17 cellular contexts compared by ENCODE assay signal in genomic region chr12:52543985-52544888, GRCh38. TPM values are rescaled to one million over a fixed set of nuclear protein-coding genes. Genes with fewer than 3 reads are reported as not detected.
DNase-seq lines count a peak whose midpoint lies in the region; ATAC-seq and TF ChIP-seq lines count a peak whose summit lies in the region.
"Had no signal": no experiment of that assay in that cellular context is flagged by ENCODE, and none has a peak within 500 bp of the region (broad histone marks: within the 10 kb centered on the region; RNA-seq: fewer than 3 reads in every experiment).

No MANE protein-coding gene starts in this region.

- H2AFZ ChIP-seq in HCT116 (ENCODE audit: low read depth, low read length, poor library complexity, severe bottlenecking): no peak overlapping the region

- ATAC-seq in HCT116 (peak; percentile 70), WTC11 (peak; percentile 68), left ventricle myocardium superior (peak; percentile 38), GM19324 (IDR thresholded peaks at IDR 0.05; ENCODE audit: low FRiP score, unreplicated experiment) (no peak)
- ATAC-seq: mucosa of descending colon had no signal

- no peak overlapping the region for H3K27ac Mint-ChIP-seq in WTC11
- H3K27ac Mint-ChIP-seq: activated CD4-positive, alpha-beta memory T cell treated with anti-CD3 and anti-CD28 coated beads, Interleukin-2, amount 10 ng/mL, durations not matched to agents 7 days and 5 days; CD4-positive, CD25-positive, alpha-beta regulatory T cell; progenitor cell of endocrine pancreas had no signal

- WGBS in esophagus squamous epithelium, 2 donors: 33 to 62% methylated on average over 10 to 11 of the region's 17 CpGs

- no peak overlapping the region for H3K9ac ChIP-seq in HCT116 (ENCODE audit: low read length)

- TF ChIP-seq CTCF in HCT116 (IDR thresholded peaks at IDR 0.05 in 2 of 3, conservative IDR thresholded peaks at IDR 0.05 in 1 of 3; ENCODE audit: borderline replicate concordance in 1 of 3, insufficient read depth in 1 of 3, low read depth in 2 of 3, low read length in 2 of 3): peak in 1 of 3 experiments; percentile 10; a peak in 1 of 6 replicates
- TF ChIP-seq CTCF in WTC11 (IDR thresholded peaks at IDR 0.05): no peak
- TF ChIP-seq CTCF in esophagus squamous epithelium (IDR thresholded peaks at IDR 0.05): peak in 1 of 6 experiments; percentile 39

- H3K4me2 ChIP-seq in HCT116 (ENCODE audit: low read length): no peak overlapping the region

- POLR2A ChIA-PET in HCT116 (lab: Charles Lee) (no interaction called here), WTC11 (lab: Charles Lee) (no interaction called here)

- no peaks in the 10 kb centered on the region for H3K36me3 ChIP-seq in HCT116 (ENCODE audit: control insufficient read depth in 1 of 2, insufficient read depth in 2 of 2, low read length in 2 of 2)
- no peaks in the 10 kb centered on the region for H3K36me3 ChIP-seq in esophagus squamous epithelium

- H3K27ac ChIP-seq in HCT116 (ENCODE audit: low read depth, low read length) (no peak overlapping the region), esophagus squamous epithelium (no peak overlapping the region)

- TF ChIP-seq POLR2A in HCT116 (IDR thresholded peaks at IDR 0.05; ENCODE audit: borderline replicate concordance, extremely low read depth, insufficient read depth, insufficient read length) (no peak), esophagus squamous epithelium (IDR thresholded peaks at IDR 0.05) (no peak)

- peaks cover 3 to 13% of the 10 kb centered on the region in 2 experiments; a peak in 3 of 4 replicates for H3K4me1 ChIP-seq in HCT116 (ENCODE audit: control insufficient read depth in 1 of 2, insufficient read depth in 2 of 2, low read length in 2 of 2)
- peaks cover 0 to 51% (median 11%) of the 10 kb centered on the region in 3 donors for H3K4me1 ChIP-seq in esophagus squamous epithelium

- no peaks in the 10 kb centered on the region for H3K79me2 ChIP-seq in HCT116 (ENCODE audit: insufficient read depth, low read length)

- no peaks in the 10 kb centered on the region for H3K9me2 ChIP-seq in HCT116 (ENCODE audit: insufficient read depth)

- TF ChIP-seq RAD21 in HCT116 (IDR thresholded peaks at IDR 0.05; ENCODE audit: low read depth): no peak

- H3K27me3 ChIP-seq in HCT116 (ENCODE audit: insufficient read depth, low read length) (no peaks in the 10 kb centered on the region), esophagus squamous epithelium (peaks cover 0 to 6% (median 0%) of the 10 kb centered on the region in 4 donors)

- no peaks in the 10 kb centered on the region for H4K20me1 ChIP-seq in HCT116 (ENCODE audit: insufficient read depth)

- no peaks in the 10 kb centered on the region for H3K4me1 Mint-ChIP-seq in WTC11
- H3K4me1 Mint-ChIP-seq: CD4-positive, CD25-positive, alpha-beta regulatory T cell had no signal

- no TSS peak for BruUV-seq in HCT116 (replicated peaks; lab: Mats Ljungman, UMichigan)

- RAD21 ChIA-PET in HCT116 (lab: Charles Lee; ENCODE audit: low non-redundant PET in 1 of 2, low total read pairs in 2 of 2, uncharacterized antibody in 2 of 2, unreplicated experiment in 2 of 2): no interaction called here

- H3K27me3 Mint-ChIP-seq in WTC11 (ENCODE audit: low read depth): no peaks in the 10 kb centered on the region
- H3K27me3 Mint-ChIP-seq: activated CD4-positive, alpha-beta memory T cell treated with anti-CD3 and anti-CD28 coated beads, Interleukin-2, amount 10 ng/mL, durations not matched to agents 7 days and 5 days had no signal

- no peak for DNase-seq in HCT116 (ENCODE audit: low read depth, low spot score)
- no peak for DNase-seq in WTC11 (ENCODE audit: low spot score)
- DNase-seq in left ventricle myocardium superior: peak; percentile 39
- DNase-seq in superior temporal gyrus (ENCODE audit: extremely low spot score): peak; percentile 64
- DNase-seq in NCI-H2029 (lab: John Stamatoyannopoulos, UW): no peak
- no peak for DNase-seq in esophagus squamous epithelium (lab: John Stamatoyannopoulos, UW)
- DNase-seq: activated CD4-positive, alpha-beta memory T cell treated with anti-CD3 and anti-CD28 coated beads, Interleukin-2, amount 10 ng/mL, durations not matched to agents 7 days and 5 days; CD4-positive, CD25-positive, alpha-beta regulatory T cell; DND-41; effector CD4-positive, alpha-beta T cell; mucosa of descending colon; NCI-H2081; NCI-H774; SHP77 treated with DMSO at 0.1 percent for 48 hours had no signal

- no peaks in the 10 kb centered on the region for H3K9me3 ChIP-seq in HCT116 (ENCODE audit: control insufficient read depth in 1 of 2, insufficient read depth in 1 of 2, low read depth in 1 of 2, low read length in 2 of 2)
- H3K9me3 ChIP-seq in esophagus squamous epithelium: no peaks in the 10 kb centered on the region
- H3K9me3 ChIP-seq: mucosa of descending colon had no signal

- H3K4me3 Mint-ChIP-seq in WTC11: no peak overlapping the region
- H3K4me3 Mint-ChIP-seq: activated CD4-positive, alpha-beta memory T cell treated with anti-CD3 and anti-CD28 coated beads, Interleukin-2, amount 10 ng/mL, durations not matched to agents 7 days and 5 days; CD4-positive, CD25-positive, alpha-beta regulatory T cell had no signal

- H3K36me3 Mint-ChIP-seq in WTC11: no peaks in the 10 kb centered on the region
- H3K36me3 Mint-ChIP-seq: CD4-positive, CD25-positive, alpha-beta regulatory T cell had no signal

- CTCF ChIA-PET in HCT116 (lab: Charles Lee): interaction anchor here (0.6 to 2.0 kb wide), 3 partner anchors 149 to 323 kb away, joined by 3 to 10 read pairs (median 4); no protein-coding TSS in a partner anchor
- CTCF ChIA-PET in WTC11 (lab: Charles Lee): interaction anchor here (1.0 to 3.7 kb wide), 10 partner anchors 9 to 437 kb away, joined by 3 to 24 read pairs (median 6); partner anchors contain the start of gene KRT5

- H3K9me3 Mint-ChIP-seq in WTC11: no peaks in the 10 kb centered on the region
- H3K9me3 Mint-ChIP-seq: activated CD4-positive, alpha-beta memory T cell treated with anti-CD3 and anti-CD28 coated beads, Interleukin-2, amount 10 ng/mL, durations not matched to agents 7 days and 5 days had no signal

- H3K4me3 ChIP-seq in HCT116 (replicated peaks in 1 of 2; ENCODE audit: low read depth in 1 of 2, low read length in 2 of 2): no peak overlapping the region
- H3K4me3 ChIP-seq in esophagus squamous epithelium: no peak overlapping the region
- H3K4me3 ChIP-seq: mucosa of descending colon had no signal

- intact Hi-C loops in HCT116 (cut with micrococcal nuclease) (no loop called here), left ventricle myocardium superior (cut with micrococcal nuclease) (no loop called here), esophagus squamous epithelium (cut with DNase I) (no loop called here)

TF ChIP-seq in HCT116, 20 proteins besides CTCF, POLR2A, EP300 and RAD21 (continues in another document):
- TF ChIP-seq MAX (IDR thresholded peaks at IDR 0.05): no peak
- TF ChIP-seq EZH2phosphoT487 (IDR thresholded peaks at IDR 0.05; ENCODE audit: borderline replicate concordance): no peak
- no peak for TF ChIP-seq CBX3 (IDR thresholded peaks at IDR 0.05; ENCODE audit: low read depth)
- no peak for TF ChIP-seq ZFX (IDR thresholded peaks at IDR 0.05)
- no peak for TF ChIP-seq SP1 (IDR thresholded peaks at IDR 0.05; ENCODE audit: low read depth)
- TF ChIP-seq CEBPB (IDR thresholded peaks at IDR 0.05; ENCODE audit: low read depth): no peak
- TF ChIP-seq FOSL1 (IDR thresholded peaks at IDR 0.05; ENCODE audit: low read depth): no peak
- no peak for TF ChIP-seq EZH2 (IDR thresholded peaks at IDR 0.05)
- no peak for TF ChIP-seq ELF1 (IDR thresholded peaks at IDR 0.05; ENCODE audit: borderline replicate concordance, low read depth)
- no peak for TF ChIP-seq EGR1 (IDR thresholded peaks at IDR 0.05; ENCODE audit: low read depth)

TF ChIP-seq in WTC11, 78 proteins besides CTCF, POLR2A, EP300 and RAD21 (continues in another document):
- no peak for TF ChIP-seq NR1H2 (CRISPR knock-in tag; IDR thresholded peaks at IDR 0.05)
- TF ChIP-seq ZNF138 (CRISPR knock-in tag; conservative IDR thresholded peaks at IDR 0.05): no peak
- no peak for TF ChIP-seq ZNF121 (CRISPR knock-in tag; IDR thresholded peaks at IDR 0.05)
- no peak for TF ChIP-seq ZNF232 (CRISPR knock-in tag; IDR thresholded peaks at IDR 0.05)
- no peak for TF ChIP-seq GRHL2 (CRISPR knock-in tag; IDR thresholded peaks at IDR 0.05; ENCODE audit: insufficient replicate concordance, severe bottlenecking)
- no peak for TF ChIP-seq MXD4 (CRISPR knock-in tag; IDR thresholded peaks at IDR 0.05; ENCODE audit: borderline replicate concordance)

RNA-seq across cellular contexts. Expression of gene KRT71, which starts 8.7 kb away (rescaled TPM):
- total RNA-seq in HCT116 (2021; ENCODE audit: unreplicated experiment) (not detected), WTC11 (2021) (not detected in 3 replicates), left ventricle myocardium superior (not detected), esophagus squamous epithelium (not detected)
- not detected in 2 replicates for polyA plus RNA-seq in HCT116 (2012)
- total RNA-seq: activated CD4-positive, alpha-beta memory T cell treated with anti-CD3 and anti-CD28 coated beads, Interleukin-2, amount 10 ng/mL, durations not matched to agents 7 days and 5 days; CD4-positive, CD25-positive, alpha-beta regulatory T cell; fibroblast of villous mesenchyme; mucosa of descending colon; progenitor cell of endocrine pancreas had no signal
- polyA plus RNA-seq: CD4-positive, CD25-positive, alpha-beta regulatory T cell had no signal

RNA-seq across cellular contexts. Expression of gene KRT5, which starts 24.0 kb away (rescaled TPM):
- total RNA-seq in HCT116 (2021; ENCODE audit: unreplicated experiment) (0.44 TPM), WTC11 (2021) (not detected in 3 replicates), left ventricle myocardium superior (1.1 TPM), esophagus squamous epithelium (over 10,000 TPM in 1 of 4 donors, 1,000 to 10,000 TPM in 3; 7,921 to 12,107 (median 9,375) TPM)
- polyA plus RNA-seq in HCT116 (2012): 0.25 TPM in 1 of 2 replicates, not detected in the other
- total RNA-seq: activated CD4-positive, alpha-beta memory T cell treated with anti-CD3 and anti-CD28 coated beads, Interleukin-2, amount 10 ng/mL, durations not matched to agents 7 days and 5 days; CD4-positive, CD25-positive, alpha-beta regulatory T cell; progenitor cell of endocrine pancreas had no signal
- polyA plus RNA-seq: CD4-positive, CD25-positive, alpha-beta regulatory T cell had no signal

RNA-seq across cellular contexts. Expression of gene KRT74, which starts 29.4 kb away (rescaled TPM):
- total RNA-seq in HCT116 (2021; ENCODE audit: unreplicated experiment) (not detected), WTC11 (2021) (not detected in 3 replicates), left ventricle myocardium superior (not detected), esophagus squamous epithelium (1 to 10 TPM in 1 of 4 donors, under 1 TPM in 1, not detected in 2; 0.19 to 6.7 TPM)
- polyA plus RNA-seq in HCT116 (2012): not detected in 2 replicates
- total RNA-seq: activated CD4-positive, alpha-beta memory T cell treated with anti-CD3 and anti-CD28 coated beads, Interleukin-2, amount 10 ng/mL, durations not matched to agents 7 days and 5 days; CD4-positive, CD25-positive, alpha-beta regulatory T cell; fibroblast of villous mesenchyme; mucosa of descending colon; progenitor cell of endocrine pancreas had no signal
- polyA plus RNA-seq: CD4-positive, CD25-positive, alpha-beta regulatory T cell had no signal

RNA-seq across cellular contexts. Expression of gene KRT6A, which starts 51.2 kb away (rescaled TPM):
- total RNA-seq in HCT116 (2021; ENCODE audit: unreplicated experiment) (0.66 TPM), WTC11 (2021) (not detected in 3 replicates), left ventricle myocardium superior (0.27 TPM), esophagus squamous epithelium (over 10,000 TPM in 3 of 4 donors, 1,000 to 10,000 TPM in 1; 1,263 to 22,053 (median 17,717) TPM)
- polyA plus RNA-seq in HCT116 (2012): 0.61 and 0.90 TPM in 2 replicates
- total RNA-seq: activated CD4-positive, alpha-beta memory T cell treated with anti-CD3 and anti-CD28 coated beads, Interleukin-2, amount 10 ng/mL, durations not matched to agents 7 days and 5 days; CD4-positive, CD25-positive, alpha-beta regulatory T cell; fibroblast of villous mesenchyme; progenitor cell of endocrine pancreas had no signal
- polyA plus RNA-seq: CD4-positive, CD25-positive, alpha-beta regulatory T cell had no signal

RNA-seq across cellular contexts. Expression of gene KRT72, which starts 57.0 kb away (rescaled TPM):
- total RNA-seq in HCT116 (2021; ENCODE audit: unreplicated experiment) (0.17 TPM), WTC11 (2021) (0.11 TPM in 1 of 3 replicates, not detected in the others), left ventricle myocardium superior (not detected), esophagus squamous epithelium (not detected)
- 0.02 TPM in 1 of 2 replicates, not detected in the other for polyA plus RNA-seq in HCT116 (2012)
- total RNA-seq: activated CD4-positive, alpha-beta memory T cell treated with anti-CD3 and anti-CD28 coated beads, Interleukin-2, amount 10 ng/mL, durations not matched to agents 7 days and 5 days; fibroblast of villous mesenchyme; mucosa of descending colon; progenitor cell of endocrine pancreas had no signal

Comparison
In these comparisons a context has a peak if more than half of its experiments do, and no peak if none do; other contexts are left out.
1. DNase-seq: peak in left ventricle myocardium superior (single experiment) and superior temporal gyrus (single experiment); none in HCT116 (single experiment), WTC11 (single experiment), NCI-H2029 (single experiment) and esophagus squamous epithelium (single experiment).
2. RNA of gene KRT5, which starts 24.0 kb away (total RNA-seq): 7,921 to 12,107 TPM in esophagus squamous epithelium; 1.1 TPM in left ventricle myocardium superior (single experiment), 0.44 TPM in HCT116 (single experiment) and not detected in WTC11; every median in the first group is over 1,000 times any median in the second.